8 cellular contexts compared by ENCODE assay signal in the genomic region with DNA sequence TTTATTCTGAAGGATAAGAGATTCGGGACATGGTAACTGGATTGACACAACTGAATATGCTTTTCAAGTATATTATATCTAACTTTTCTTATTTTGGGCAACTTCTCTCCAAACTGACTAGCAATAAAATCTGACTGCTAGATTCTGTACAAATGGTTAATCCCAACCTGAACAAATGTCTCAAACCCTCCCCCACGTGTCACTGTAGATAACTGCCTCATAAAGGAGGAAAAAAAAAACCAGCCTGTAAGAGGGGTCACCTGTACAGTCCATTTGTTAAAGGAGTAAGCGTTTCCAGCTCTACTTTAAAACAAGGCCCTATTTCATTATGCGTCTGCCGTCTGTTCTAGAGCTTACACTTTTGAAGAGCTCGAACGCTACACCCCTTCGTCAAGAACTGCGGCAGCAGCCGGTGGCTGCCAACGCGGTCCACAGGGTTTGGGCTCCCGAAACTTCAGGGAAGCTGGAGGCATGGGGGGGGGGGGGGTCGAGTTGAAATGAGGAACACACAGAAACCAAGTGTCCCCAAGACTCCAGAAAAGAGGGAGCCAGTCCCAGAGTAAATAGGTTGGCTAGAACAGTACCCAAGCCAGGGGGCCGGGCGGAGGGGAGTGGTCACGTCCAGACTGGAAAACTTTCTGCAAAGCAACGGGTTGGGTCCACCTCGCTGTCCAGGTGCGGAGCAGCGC. TPM values are rescaled to one million over a fixed set of nuclear protein-coding genes. Genes with fewer than 3 reads are reported as not detected.
DNase-seq lines count a peak whose midpoint lies in the region; ATAC-seq and TF ChIP-seq lines count a peak whose summit lies in the region.

No MANE protein-coding gene starts in this region.

- H3K4me3 ChIP-seq in endocrine pancreas (ENCODE audit: control insufficient read depth, insufficient read depth, low read length) (peak overlapping the region; percentile 88), mucosa of rectum (ENCODE audit: low read length in 2 of 2) (peak overlapping the region; percentile 94 to 99)

- ATAC-seq in CD4-positive, alpha-beta T cell (ENCODE audit: poor library complexity): peak; percentile 49
- ATAC-seq in GM19372 (IDR thresholded peaks at IDR 0.05; ENCODE audit: low read depth, unreplicated experiment) (peak; percentile 56), HG03342 (IDR thresholded peaks at IDR 0.05; ENCODE audit: unreplicated experiment) (peak; percentile 52)

- POLR2A ChIA-PET in CD4-positive, alpha-beta T cell (lab: Charles Lee): interaction anchor here (0.6 to 2.5 kb wide), 16 partner anchors 10 to 1528 kb away, joined by 3 to 26 read pairs (median 4); a partner anchor contains a TSS

- H3K9me3 ChIP-seq in CD4-positive, alpha-beta T cell (ENCODE audit: control insufficient read depth, low read length): no peaks in the 10 kb centered on the region
- H3K9me3 ChIP-seq in endocrine pancreas (ENCODE audit: control insufficient read depth, low read length) (no peaks in the 10 kb centered on the region), mucosa of rectum (ENCODE audit: control insufficient read depth in 2 of 2, low read length in 2 of 2) (no peaks in the 10 kb centered on the region)

- no peaks in the 10 kb centered on the region for H3K27me3 ChIP-seq in CD4-positive, alpha-beta T cell (ENCODE audit: control insufficient read depth, insufficient read depth, low read length)
- H3K27me3 ChIP-seq in endocrine pancreas (ENCODE audit: control insufficient read depth, insufficient read depth, low read length) (no peaks in the 10 kb centered on the region), mucosa of rectum (ENCODE audit: control insufficient read depth in 2 of 2, insufficient read depth in 2 of 2, low read length in 2 of 2) (no peaks in the 10 kb centered on the region)

- H3K36me3 ChIP-seq in endocrine pancreas (ENCODE audit: control insufficient read depth, insufficient read depth, low read length): no peaks in the 10 kb centered on the region
- H3K36me3 ChIP-seq in mucosa of rectum (ENCODE audit: control insufficient read depth in 2 of 2, insufficient read depth in 2 of 2, low read length in 2 of 2): no peaks in the 10 kb centered on the region

- no peaks in the 10 kb centered on the region for H3K9me3 Mint-ChIP-seq in CD4-positive, alpha-beta T cell

- H3K27me3 Mint-ChIP-seq in CD4-positive, alpha-beta T cell: no peaks in the 10 kb centered on the region

- CTCF ChIA-PET in CD4-positive, alpha-beta T cell (lab: Charles Lee): interaction anchor here (1.6 to 1.9 kb wide), 2 partner anchors 20 to 180 kb away, joined by 4 to 5 read pairs; no protein-coding TSS in a partner anchor

- peak overlapping the region; percentile 87 for H3K27ac ChIP-seq in CD4-positive, alpha-beta T cell (ENCODE audit: low read depth, low read length)
- H3K27ac ChIP-seq in mucosa of rectum (ENCODE audit: low read depth in 2 of 2, low read length in 2 of 2): peak overlapping the region; percentile 96 to 98

- peak in 1 of 10 experiments; percentile 10 for DNase-seq in CD4-positive, alpha-beta T cell
- DNase-seq in RKO (ENCODE audit: low spot score) (peak; percentile 69), NCI-H1436 (lab: John Stamatoyannopoulos, UW) (no peak)
- no peak for DNase-seq in stimulated activated CD4-positive, alpha-beta T cell treated with anti-CD3 and anti-CD28 coated beads, Interleukin-2, amount 100 ng/mL, for 24 hours

- H3K4me1 Mint-ChIP-seq in CD4-positive, alpha-beta T cell (ENCODE audit: low read depth): peaks cover 72% of the 10 kb centered on the region

- TF ChIP-seq CTCF in CD4-positive, alpha-beta T cell (IDR thresholded peaks at IDR 0.05): no peak

- peak overlapping the region; percentile 93 for H3K4me3 Mint-ChIP-seq in CD4-positive, alpha-beta T cell

- H3K36me3 Mint-ChIP-seq in CD4-positive, alpha-beta T cell (ENCODE audit: low read depth): peaks cover 33% of the 10 kb centered on the region

- intact Hi-C loops in CD4-positive, alpha-beta T cell (cut with DNase I, micrococcal nuclease): loop anchor here (2.0 to 10.0 kb wide), 9 partner anchors 18 to 1278 kb away; a partner anchor contains a TSS

- peak overlapping the region; percentile 94 for H3K27ac Mint-ChIP-seq in CD4-positive, alpha-beta T cell

- H3K9ac ChIP-seq in endocrine pancreas (ENCODE audit: control insufficient read depth, insufficient read depth, low read length) (peak overlapping the region; percentile 83), mucosa of rectum (ENCODE audit: low read depth in 1 of 2, low read length in 2 of 2) (peak overlapping the region; percentile 94)

- H3K4me1 ChIP-seq in endocrine pancreas (ENCODE audit: control insufficient read depth, insufficient read depth, low read length) (peaks cover 22% of the 10 kb centered on the region), mucosa of rectum (ENCODE audit: control insufficient read depth in 2 of 2, insufficient read depth in 2 of 2, low read length in 2 of 2) (peaks cover 10 to 30% of the 10 kb centered on the region in 2 donors)

RNA-seq across cellular contexts. Expression of a gene that starts 0.5 kb away (rescaled TPM):
- 10 to 100 TPM; 43.4 to 44.5 TPM for total RNA-seq in CD4-positive, alpha-beta T cell

RNA-seq across cellular contexts. Expression of a gene that starts 0.6 kb away (rescaled TPM):
- 10 to 100 TPM; 14.3 to 14.4 TPM for total RNA-seq in CD4-positive, alpha-beta T cell

RNA-seq across cellular contexts. Expression of a gene that starts 16.8 kb away (rescaled TPM):
- 10 to 100 TPM; 11.0 to 11.7 TPM for total RNA-seq in CD4-positive, alpha-beta T cell
